Comparison of ENCODE assay signal across 1 cellular context in the genomic region with DNA sequence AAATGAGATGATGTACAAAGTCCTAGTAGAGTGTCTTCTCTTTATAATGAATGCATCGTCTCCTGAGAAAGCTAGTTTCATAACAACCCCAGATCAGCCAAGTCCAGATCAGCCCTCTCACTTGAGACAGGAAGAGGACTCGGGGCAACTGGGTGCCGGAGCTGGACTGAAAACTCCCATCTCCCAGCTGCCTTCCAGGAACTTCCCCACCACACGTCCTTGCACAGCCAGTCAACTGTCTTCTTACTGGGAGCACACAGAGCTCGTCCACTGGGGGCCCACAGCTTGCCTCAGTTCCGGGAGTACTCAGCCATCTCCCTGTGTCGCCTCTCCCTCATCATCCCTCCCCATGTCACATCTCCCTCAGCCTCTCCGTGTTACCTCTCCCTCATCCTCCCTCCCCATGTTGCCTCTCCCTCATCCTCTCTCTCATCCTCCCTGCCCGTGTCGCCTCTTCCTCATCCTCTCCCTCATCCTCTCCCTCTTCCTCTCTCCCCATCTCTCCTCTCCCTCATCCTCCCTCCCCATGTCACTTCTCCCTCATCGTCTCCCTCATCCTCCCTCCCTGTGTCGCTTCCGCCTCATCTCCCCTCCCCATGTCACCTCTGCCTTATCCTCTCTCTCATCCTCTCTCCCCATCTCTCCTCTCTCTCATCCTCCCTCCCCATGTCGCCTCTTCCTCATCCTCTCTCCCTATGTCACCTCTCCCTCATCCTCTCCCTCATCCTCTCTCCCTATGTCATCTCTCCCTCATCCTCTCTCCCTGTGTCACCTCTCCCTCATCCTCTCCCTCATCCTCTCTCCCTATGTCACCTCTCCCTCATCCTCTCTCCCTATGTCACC.
A peak's percentile ranks its signal among the peaks of the same experiment; 100 is the strongest.
TF ChIP-seq lines count a peak whose summit lies in the region.

No MANE protein-coding gene starts in this region.

TF ChIP-seq in K562, 482 proteins besides CTCF, POLR2A, EP300 and RAD21:
- no peak for TF ChIP-seq ARID1B (IDR thresholded peaks at IDR 0.05)
- peak; percentile 88 for TF ChIP-seq ZNF263 (CRISPR knock-in tag; IDR thresholded peaks at IDR 0.05; ENCODE audit: borderline replicate concordance)
- TF ChIP-seq, protein P1, sequence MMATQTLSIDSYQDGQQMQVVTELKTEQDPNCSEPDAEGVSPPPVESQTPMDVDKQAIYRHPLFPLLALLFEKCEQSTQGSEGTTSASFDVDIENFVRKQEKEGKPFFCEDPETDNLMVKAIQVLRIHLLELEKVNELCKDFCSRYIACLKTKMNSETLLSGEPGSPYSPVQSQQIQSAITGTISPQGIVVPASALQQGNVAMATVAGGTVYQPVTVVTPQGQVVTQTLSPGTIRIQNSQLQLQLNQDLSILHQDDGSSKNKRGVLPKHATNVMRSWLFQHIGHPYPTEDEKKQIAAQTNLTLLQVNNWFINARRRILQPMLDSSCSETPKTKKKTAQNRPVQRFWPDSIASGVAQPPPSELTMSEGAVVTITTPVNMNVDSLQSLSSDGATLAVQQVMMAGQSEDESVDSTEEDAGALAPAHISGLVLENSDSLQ (IDR thresholded peaks at IDR 0.05), result 0 out of 2 replicates have a peak, but pooled peaks have one; percentile 13
